Comparison of ENCODE assay signal across 10 cellular contexts in the genomic region with DNA sequence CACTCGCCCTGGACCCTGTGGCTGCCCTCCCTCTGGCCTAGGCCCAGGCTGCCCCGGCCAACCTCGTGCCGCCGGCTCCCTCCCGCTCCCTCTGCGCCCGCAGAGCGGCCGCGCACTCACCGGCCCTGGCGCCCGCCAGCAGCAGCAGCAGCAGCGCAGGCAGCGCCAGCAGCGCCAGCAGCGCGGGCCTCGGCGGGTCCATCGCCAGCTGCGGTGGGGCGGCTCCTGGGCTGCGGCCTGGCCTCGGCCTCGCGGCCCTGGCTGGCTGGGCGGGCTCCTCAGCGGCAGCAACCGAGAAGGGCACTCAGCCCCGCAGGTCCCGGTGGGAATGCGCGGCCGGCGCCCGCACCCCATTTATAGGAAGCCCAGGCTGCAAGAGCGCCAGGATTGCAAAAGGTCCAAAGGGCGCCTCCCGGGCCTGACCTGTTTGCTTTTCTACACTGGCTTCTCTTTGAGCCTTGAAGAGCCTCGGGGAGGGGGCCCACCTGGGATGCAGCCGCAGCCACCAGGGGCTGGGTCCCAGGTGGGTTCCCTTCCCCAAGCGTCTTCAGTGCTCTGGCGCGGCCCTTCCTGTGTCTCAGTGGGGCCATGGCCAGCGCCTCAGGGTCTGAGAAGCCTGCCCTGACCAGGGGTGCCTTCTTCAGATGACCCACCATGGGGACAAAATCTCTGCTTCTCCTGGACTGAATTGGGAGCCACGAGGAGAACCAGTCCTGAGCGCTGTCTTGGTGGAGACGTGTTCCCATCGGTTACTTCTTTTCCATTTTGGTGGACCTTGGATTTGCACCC. TPM values are rescaled to one million over a fixed set of nuclear protein-coding genes. Genes with fewer than 3 reads are reported as not detected.
DNase-seq lines count a peak whose midpoint lies in the region; ATAC-seq and TF ChIP-seq lines count a peak whose summit lies in the region.
"Had no signal": no experiment of that assay in that cellular context is flagged by ENCODE, and none has a peak within 500 bp of the region (broad histone marks: within the 10 kb centered on the region; RNA-seq: fewer than 3 reads in every experiment).

Gene APOB (minus strand): TSS at position 330 of the 789 bp plus-strand sequence. CDS start 128 bp downstream, at position 202.

- ATAC-seq in HG03045 (IDR thresholded peaks at IDR 0.05; ENCODE audit: unreplicated experiment) = peak; percentile 12
- no peak for ATAC-seq in GM21360 (IDR thresholded peaks at IDR 0.05; ENCODE audit: unreplicated experiment)

- TF ChIP-seq CTCF in ascending aorta (IDR thresholded peaks at IDR 0.05) (no peak), spleen (IDR thresholded peaks at IDR 0.05 in 8 of 11, conservative IDR thresholded peaks at IDR 0.05 in 3 of 11) (no peak)

- H3K27ac ChIP-seq in ascending aorta = peak within 1 kb of the TSS; percentile 72 to 92
- H3K27ac ChIP-seq in spleen = peak within 1 kb of the TSS in 3 of 8 donors; percentile 33 to 58 (median 42)

- no peak for TF ChIP-seq POLR2A in spleen (IDR thresholded peaks at IDR 0.05)

- H3K27me3 ChIP-seq in ascending aorta = no peaks in the 10 kb centered on the region
- H3K27me3 ChIP-seq in spleen (replicated peaks in 1 of 7) = peaks cover 0 to 27% (median 3%) of the 10 kb centered on the region in 7 donors

- H3K4me3 ChIP-seq in ascending aorta (peak within 1 kb of the TSS in 1 of 2 donors; percentile 61), spleen (peak within 1 kb of the TSS in 1 of 8 donors; percentile 8)

- 35 to 82% (median 52%) methylated on average over 9 to 51 of the region's 51 CpGs for WGBS in spleen, 5 donors

- H3K36me3 ChIP-seq in ascending aorta (no peaks in the 10 kb centered on the region), spleen (no peaks in the 10 kb centered on the region)

- H3K4me1 ChIP-seq in ascending aorta (peaks cover 11% of the 10 kb centered on the region in 2 donors), spleen (peaks cover 6 to 26% (median 8%) of the 10 kb centered on the region in 6 donors)

- H3K9me3 ChIP-seq in ascending aorta = no peaks in the 10 kb centered on the region
- no peaks in the 10 kb centered on the region for H3K9me3 ChIP-seq in spleen

- DNase-seq in ascending aorta (ENCODE audit: low spot score in 2 of 2) = no peak
- peak; percentile 75 for DNase-seq in islet precursor cell
- peak; percentile 77 for DNase-seq in spleen
- no peak for DNase-seq in NCI-H82 treated with DMSO at 0.1 percent for 48 hours (lab: John Stamatoyannopoulos, UW; ENCODE audit: unreplicated experiment)
- DNase-seq in NCI-H146 treated with DMSO at 0.1 percent for 48 hours (lab: John Stamatoyannopoulos, UW; ENCODE audit: unreplicated experiment) = no peak
- no peak for DNase-seq in SK-N-DZ (ENCODE audit: low spot score)
- DNase-seq: SIG-M5 had no signal

- intact Hi-C loops in ascending aorta (cut with DNase I) = loop anchor here (1.0 to 10.0 kb wide), 7 partner anchors 74 to 1451 kb away; partner anchors contain the start of gene LDAH
- intact Hi-C loops in spleen (cut with DNase I; ENCODE audit: low total_unique reads) = loop anchor here (5.0 to 10.0 kb wide), 2 partner anchors 73 to 271 kb away; no protein-coding TSS in a partner anchor

RNA-seq across cellular contexts. Expression of gene APOB, which starts in this region (rescaled TPM):
- 8.5 TPM for total RNA-seq in ascending aorta
- total RNA-seq in spleen = 1 to 10 TPM in 4 of 7 donors, under 1 TPM in 3; 0.07 to 2.5 (median 1.2) TPM
- polyA plus RNA-seq in spleen = under 1 TPM; 0.02 to 0.03 (median 0.02) TPM
- not detected in 2 replicates for polyA plus RNA-seq in SK-N-DZ (2014; cell fraction: cytosol; rRNA removed)
- polyA plus RNA-seq in SK-N-DZ (2014; cell fraction: nucleus; rRNA removed) = not detected in 2 replicates
- polyA plus RNA-seq: fibroblast of lung had no signal

Comparison
In these comparisons a context has a peak if more than half of its experiments do, and no peak if none do; other contexts are left out.
1. DNase-seq: peak in islet precursor cell (single experiment) and spleen (single experiment); none in ascending aorta (0 of 2), NCI-H82 treated with DMSO at 0.1 percent for 48 hours (single experiment), NCI-H146 treated with DMSO at 0.1 percent for 48 hours (single experiment) and SK-N-DZ (single experiment).